Comparison of ENCODE assay signal across 8 cellular contexts in genomic region chr22:31676700-31677099, GRCh38. TPM values are rescaled to one million over a fixed set of nuclear protein-coding genes. Genes with fewer than 3 reads are reported as not detected.
DNase-seq lines count a peak whose midpoint lies in the region; ATAC-seq and TF ChIP-seq lines count a peak whose summit lies in the region.

No MANE protein-coding gene starts in this region.

- H3K36me3 Mint-ChIP-seq in natural killer cell, result no peaks in the 10 kb centered on the region
- peaks cover 1% of the 10 kb centered on the region for H3K36me3 Mint-ChIP-seq in stimulated activated effector memory CD8-positive, alpha-beta T cell treated with anti-CD3 and anti-CD28 coated beads, Interleukin-12 subunit alpha, Interleukin-12 subunit beta, amount 100 ng/mL, for 72 hours

- peak; percentile 88 for DNase-seq in GM10266 (ENCODE audit: extremely low spot score)
- peak; percentile 60 for DNase-seq in NK-92 (lab: John Stamatoyannopoulos, UW; ENCODE audit: unreplicated experiment)
- peak; percentile 93 to 95 for DNase-seq in activated T-cell treated with anti-CD3 and anti-CD28 coated beads, Interleukin-2, amount 50 U/mL, for 48 hours
- DNase-seq in fibroblast of gingiva (ENCODE audit: low read depth), result peak; percentile 85
- peak; percentile 89 for DNase-seq in natural killer cell
- DNase-seq in stimulated activated effector memory CD8-positive, alpha-beta T cell treated with anti-CD3 and anti-CD28 coated beads, Interleukin-12 subunit alpha, Interleukin-12 subunit beta, amount 100 ng/mL, for 72 hours (ENCODE audit: low spot score in 2 of 2), result peak; percentile 76 to 93
- no peak for DNase-seq in NCI-H1105 (lab: John Stamatoyannopoulos, UW)

- intact Hi-C loops in natural killer cell (cut with micrococcal nuclease), result loop anchor here (1.0 kb wide), 1 partner anchor 14 kb away; the partner anchor contains the start of gene PISD

- H3K27me3 Mint-ChIP-seq in natural killer cell (ENCODE audit: low read depth in 2 of 2), result no peaks in the 10 kb centered on the region

- TF ChIP-seq CTCF in GM10266 (IDR thresholded peaks at IDR 0.05; ENCODE audit: control insufficient read depth, insufficient read depth, low read depth, missing control alignments) (no peak), natural killer cell (IDR thresholded peaks at IDR 0.05) (no peak)

- peak overlapping the region; percentile 100 for H3K4me3 Mint-ChIP-seq in natural killer cell
- peak overlapping the region; percentile 90 for H3K4me3 Mint-ChIP-seq in stimulated activated effector memory CD8-positive, alpha-beta T cell treated with anti-CD3 and anti-CD28 coated beads, Interleukin-12 subunit alpha, Interleukin-12 subunit beta, amount 100 ng/mL, for 72 hours

- H3K9me3 Mint-ChIP-seq in natural killer cell, result no peaks in the 10 kb centered on the region
- no peaks in the 10 kb centered on the region for H3K9me3 Mint-ChIP-seq in stimulated activated effector memory CD8-positive, alpha-beta T cell treated with anti-CD3 and anti-CD28 coated beads, Interleukin-12 subunit alpha, Interleukin-12 subunit beta, amount 100 ng/mL, for 72 hours

- ATAC-seq in HG02759 (IDR thresholded peaks at IDR 0.05; ENCODE audit: unreplicated experiment), result peak; percentile 98
- peak; percentile 100 for ATAC-seq in natural killer cell
- peak; percentile 100 for ATAC-seq in stimulated activated effector memory CD8-positive, alpha-beta T cell treated with anti-CD3 and anti-CD28 coated beads, Interleukin-12 subunit alpha, Interleukin-12 subunit beta, amount 100 ng/mL, for 72 hours

- H3K27ac Mint-ChIP-seq in natural killer cell, result peak overlapping the region; percentile 92 to 97
- H3K27ac Mint-ChIP-seq in stimulated activated effector memory CD8-positive, alpha-beta T cell treated with anti-CD3 and anti-CD28 coated beads, Interleukin-12 subunit alpha, Interleukin-12 subunit beta, amount 100 ng/mL, for 72 hours, result peak overlapping the region; percentile 90

- H3K4me1 Mint-ChIP-seq in natural killer cell, result peaks cover 12 to 18% of the 10 kb centered on the region in 2 donors
- H3K4me1 Mint-ChIP-seq in stimulated activated effector memory CD8-positive, alpha-beta T cell treated with anti-CD3 and anti-CD28 coated beads, Interleukin-12 subunit alpha, Interleukin-12 subunit beta, amount 100 ng/mL, for 72 hours, result peaks cover 19% of the 10 kb centered on the region

RNA-seq across cellular contexts. Expression of gene PISD, which starts 14.7 kb away (rescaled TPM):
- 10 to 100 TPM; 36.0 to 52.1 (median 47.8) TPM for total RNA-seq in natural killer cell
